ENCODE assay signal across 1 cellular context in the genomic region with DNA sequence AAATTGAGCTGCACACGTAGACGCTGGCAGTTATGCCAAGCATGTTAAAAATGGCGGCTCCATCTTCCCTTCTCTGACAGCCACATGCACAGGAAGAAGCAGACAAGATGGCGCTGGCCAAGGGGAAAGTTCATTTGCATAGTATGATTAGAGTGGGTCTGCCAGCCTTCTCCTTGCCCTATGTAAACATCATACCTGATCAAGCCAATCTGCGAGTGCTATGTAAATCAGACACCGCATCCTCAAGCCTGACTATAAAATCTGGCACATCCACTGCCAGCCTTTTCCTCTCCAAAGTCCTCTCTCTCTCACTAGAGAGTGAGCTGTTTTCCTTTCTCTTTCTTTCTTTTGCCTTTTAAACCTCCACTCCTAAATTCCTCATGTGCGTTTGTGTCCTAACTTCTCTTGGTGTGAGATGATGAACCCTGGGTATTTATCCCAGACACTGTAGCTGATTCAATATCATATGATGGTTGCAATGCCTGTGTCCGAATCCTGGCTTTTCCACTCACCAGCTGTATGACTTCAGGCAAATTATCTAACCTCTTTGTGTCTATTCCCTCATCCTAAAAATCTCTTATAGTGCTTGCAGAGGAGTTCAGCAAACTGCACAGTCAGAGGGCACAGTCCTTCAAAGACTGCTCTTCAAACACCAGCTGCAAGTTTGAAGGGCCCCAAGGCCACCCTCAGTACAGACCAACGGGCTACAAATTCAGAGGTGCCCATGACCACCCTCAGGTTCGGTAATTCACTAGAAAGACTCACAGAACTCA.
A peak's percentile ranks its signal among the peaks of the same experiment; 100 is the strongest.
TF ChIP-seq lines count a peak whose summit lies in the region.

No MANE protein-coding gene starts in this region.

TF ChIP-seq in H1, 55 proteins besides CTCF, POLR2A, EP300 and RAD21:
- TF ChIP-seq YY1 (IDR thresholded peaks at IDR 0.05; ENCODE audit: low read depth, low read length) (0 out of 2 replicates have a peak, but pooled peaks have one; percentile 43), FOSL1 (IDR thresholded peaks at IDR 0.05; ENCODE audit: insufficient read depth, low read depth, low read length) (no peak)
